In genomic region chr20:21352703-21353102, GRCh38 we compare ENCODE assay signal across 1 cellular context.
TF ChIP-seq lines count a peak whose summit lies in the region.

No MANE protein-coding gene starts in this region.

TF ChIP-seq in HepG2, 621 proteins besides CTCF, POLR2A, EP300 and RAD21:
- TF ChIP-seq ZNF318 (CRISPR knock-in tag; IDR thresholded peaks at IDR 0.05) (no peak), PREB (CRISPR knock-in tag; IDR thresholded peaks at IDR 0.05) (no peak), TFDP1 (CRISPR knock-in tag; IDR thresholded peaks at IDR 0.05; ENCODE audit: borderline replicate concordance) (no peak), ZNF136 (CRISPR knock-in tag; IDR thresholded peaks at IDR 0.05; ENCODE audit: low read depth) (no peak), NCOA5 (CRISPR knock-in tag; IDR thresholded peaks at IDR 0.05) (no peak), RXRA (CRISPR knock-in tag; IDR thresholded peaks at IDR 0.05) (no peak), TAF1 (CRISPR knock-in tag; IDR thresholded peaks at IDR 0.05) (no peak), ZNF30 (CRISPR knock-in tag; IDR thresholded peaks at IDR 0.05) (no peak), ZNF280B (CRISPR knock-in tag; IDR thresholded peaks at IDR 0.05; ENCODE audit: borderline replicate concordance) (no peak), ZNF691 (CRISPR knock-in tag; IDR thresholded peaks at IDR 0.05; ENCODE audit: borderline replicate concordance, low read depth) (no peak), ZNF746 (CRISPR knock-in tag; IDR thresholded peaks at IDR 0.05) (no peak), ZFP91 (CRISPR knock-in tag; IDR thresholded peaks at IDR 0.05; ENCODE audit: borderline replicate concordance) (no peak), RERE (CRISPR knock-in tag; IDR thresholded peaks at IDR 0.05; ENCODE audit: low read depth) (no peak), ERF (CRISPR knock-in tag; IDR thresholded peaks at IDR 0.05) (no peak), ZBTB44 (CRISPR knock-in tag; IDR thresholded peaks at IDR 0.05) (no peak), ZNF652 (CRISPR knock-in tag; IDR thresholded peaks at IDR 0.05; ENCODE audit: borderline replicate concordance, low read depth) (no peak)
TF ChIP-seq in HepG2: peak in this region for 0.
